Comparison of ENCODE assay signal across 8 cellular contexts in genomic region chr3:48847053-48847585, GRCh38. TPM values are rescaled to one million over a fixed set of nuclear protein-coding genes. Genes with fewer than 3 reads are reported as not detected.
DNase-seq lines count a peak whose midpoint lies in the region; ATAC-seq, FAIRE-seq and TF ChIP-seq lines count a peak whose summit lies in the region.

No MANE protein-coding gene starts in this region.

- no peaks in the 10 kb centered on the region for H3K36me3 Mint-ChIP-seq in IgD-negative memory B cell
- H3K36me3 Mint-ChIP-seq in activated naive CD4-positive, alpha-beta T cell treated with anti-CD3 and anti-CD28 coated beads for 36 hours (ENCODE audit: low read depth), result peaks cover 4% of the 10 kb centered on the region
- H3K36me3 Mint-ChIP-seq in neural crest cell (ENCODE audit: low read depth), result peaks cover 5% of the 10 kb centered on the region

- no peaks in the 10 kb centered on the region for H3K27me3 Mint-ChIP-seq in IgD-negative memory B cell
- no peaks in the 10 kb centered on the region for H3K27me3 Mint-ChIP-seq in activated naive CD4-positive, alpha-beta T cell treated with anti-CD3 and anti-CD28 coated beads for 36 hours (ENCODE audit: low read depth)
- H3K27me3 Mint-ChIP-seq in neural crest cell (ENCODE audit: low read depth), result peaks cover 5% of the 10 kb centered on the region

- peaks cover 12 to 23% (median 20%) of the 10 kb centered on the region in 3 donors for H3K4me1 Mint-ChIP-seq in IgD-negative memory B cell
- peaks cover 29% of the 10 kb centered on the region for H3K4me1 Mint-ChIP-seq in activated naive CD4-positive, alpha-beta T cell treated with anti-CD3 and anti-CD28 coated beads for 36 hours (ENCODE audit: low read depth)
- H3K4me1 Mint-ChIP-seq in neural crest cell, result peaks cover 28% of the 10 kb centered on the region

- H3K4me3 Mint-ChIP-seq in IgD-negative memory B cell (peak overlapping the region; percentile 89 to 99 (median 96)), neural crest cell (peak overlapping the region; percentile 89)
- peak overlapping the region; percentile 84 for H3K4me3 Mint-ChIP-seq in activated naive CD4-positive, alpha-beta T cell treated with anti-CD3 and anti-CD28 coated beads for 36 hours

- H3K9me3 Mint-ChIP-seq in IgD-negative memory B cell (no peaks in the 10 kb centered on the region), neural crest cell (no peaks in the 10 kb centered on the region)
- no peaks in the 10 kb centered on the region for H3K9me3 Mint-ChIP-seq in activated naive CD4-positive, alpha-beta T cell treated with anti-CD3 and anti-CD28 coated beads for 36 hours

- intact Hi-C loops in activated naive CD4-positive, alpha-beta T cell treated with anti-CD3 and anti-CD28 coated beads for 36 hours (cut with micrococcal nuclease), result loop anchor here (1.0 to 5.0 kb wide), 4 partner anchors 35 to 248 kb away; partner anchors contain the start of genes ARIH2, QRICH1 and SLC25A20

- peak overlapping the region; percentile 63 to 97 (median 93) for H3K27ac Mint-ChIP-seq in IgD-negative memory B cell
- no peak overlapping the region for H3K27ac Mint-ChIP-seq in activated naive CD4-positive, alpha-beta T cell treated with anti-CD3 and anti-CD28 coated beads for 36 hours
- H3K27ac Mint-ChIP-seq in neural crest cell (ENCODE audit: unreplicated experiment), result no peak overlapping the region

- FAIRE-seq in frontal cortex (lab: Jason Lieb, UNC), result no peak

- no peak for TF ChIP-seq CTCF in neural crest cell (conservative IDR thresholded peaks at IDR 0.05)

- ATAC-seq in GM21529 (IDR thresholded peaks at IDR 0.05; ENCODE audit: unreplicated experiment), result peak; percentile 37

- DNase-seq in Caki2 (ENCODE audit: low read depth) (peak; percentile 64), SHP77 (lab: John Stamatoyannopoulos, UW) (peak; percentile 75 to 87), frontal cortex (ENCODE audit: low spot score in 2 of 2) (peak; percentile 46 to 60), neural crest cell (ENCODE audit: low read depth, low spot score) (peak; percentile 35), stromal cell of bone marrow (ENCODE audit: low read depth) (peak; percentile 47)
- DNase-seq in activated naive CD4-positive, alpha-beta T cell treated with anti-CD3 and anti-CD28 coated beads for 36 hours, result peak; percentile 71

- CTCF ChIA-PET in activated naive CD4-positive, alpha-beta T cell treated with anti-CD3 and anti-CD28 coated beads for 36 hours (lab: Charles Lee), result interaction anchor here (0.6 to 1.0 kb wide), 2 partner anchors 33 to 212 kb away, joined by 3 read pairs; partner anchors contain the start of gene SLC26A6

- in situ Hi-C loops in Caki2 (cut with HindIII; ENCODE audit: low pct_unique_long_range_greater_than_20kb, low sequenced_read_pairs), result no loop called here

RNA-seq across cellular contexts. Expression of gene PRKAR2A, which starts 0.6 kb away (rescaled TPM):
- 6.5 and 7.3 TPM in 2 replicates for total RNA-seq in Caki2 (2014; rRNA removed; shearing (Covaris generic); ENCODE audit: low replicate concordance)
- 10.0 TPM for polyA plus RNA-seq in IgD-negative memory B cell
- 10 to 100 TPM; 18.5 to 21.7 TPM for total RNA-seq in activated naive CD4-positive, alpha-beta T cell treated with anti-CD3 and anti-CD28 coated beads for 36 hours
- total RNA-seq in frontal cortex (32.2 TPM), neural crest cell (47.6 and 49.6 TPM in 2 replicates)

RNA-seq across cellular contexts. Expression of gene SLC25A20, which starts 51.6 kb away (rescaled TPM):
- total RNA-seq in Caki2 (2014; rRNA removed; shearing (Covaris generic); ENCODE audit: low replicate concordance), result 11.0 and 26.8 TPM in 2 replicates
- polyA plus RNA-seq in IgD-negative memory B cell, result 13.7 TPM
- total RNA-seq in activated naive CD4-positive, alpha-beta T cell treated with anti-CD3 and anti-CD28 coated beads for 36 hours, result 10 to 100 TPM; 12.9 to 16.2 TPM
- total RNA-seq in frontal cortex, result 9.0 TPM
- total RNA-seq in neural crest cell, result 5.7 and 6.5 TPM in 2 replicates

Comparison
In these comparisons a context has a peak if more than half of its experiments do, and no peak if none do; other contexts are left out.
1. Peak in every context shown above with its lines: DNase-seq and ATAC-seq.
2. H3K27ac Mint-ChIP-seq: peak in IgD-negative memory B cell (3 of 3); none in activated naive CD4-positive, alpha-beta T cell treated with anti-CD3 and anti-CD28 coated beads for 36 hours (single experiment) and neural crest cell (single experiment).